Comparison of ENCODE assay signal across 12 cellular contexts in the genomic region with DNA sequence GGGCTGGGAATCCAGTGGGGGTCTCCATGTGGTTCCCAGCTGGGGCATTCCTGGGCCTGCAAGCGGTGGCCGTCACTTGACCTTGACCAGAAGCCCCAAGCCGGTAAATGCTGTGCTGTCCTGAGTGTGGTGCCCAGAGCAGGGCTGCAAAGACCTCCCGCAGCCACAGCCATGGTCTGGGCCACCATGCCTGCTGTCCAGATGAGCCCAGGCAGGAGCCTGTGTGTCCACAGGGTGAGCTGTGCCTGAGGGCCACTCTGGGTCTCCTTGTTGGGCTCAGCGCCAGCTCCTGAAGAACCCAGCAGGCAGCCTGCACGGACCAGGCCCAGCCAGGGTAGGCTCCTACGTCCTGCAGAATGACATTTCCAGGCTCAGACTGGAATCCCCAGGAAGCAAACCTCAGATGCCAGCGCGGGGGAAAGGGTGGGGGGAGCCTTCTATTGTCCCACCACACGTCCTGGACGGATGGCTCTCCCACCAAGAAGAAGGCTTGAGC.
DNase-seq lines count a peak whose midpoint lies in the region; ATAC-seq, FAIRE-seq and TF ChIP-seq lines count a peak whose summit lies in the region.
"Had no signal": no experiment of that assay in that cellular context is flagged by ENCODE, and none has a peak within 500 bp of the region (broad histone marks: within the 10 kb centered on the region; RNA-seq: fewer than 3 reads in every experiment).

No MANE protein-coding gene starts in this region.

- peak overlapping the region; percentile 25 to 79 (median 63); a peak in 21 of 22 replicates for H3K4me2 ChIP-seq in BLaER1 treated with 17β-estradiol and CSF1 and Interleukin-3, amounts not matched to agents 10 nM and 100 nM

- WGBS in heart right ventricle, 2 donors, result 57 to 59% methylated on average over 11 of the region's 11 CpGs

- no peaks in the 10 kb centered on the region for H3K9me3 ChIP-seq in BLaER1 treated with 17β-estradiol and CSF1 and Interleukin-3, amounts not matched to agents 10 nM and 100 nM (replicated peaks in 1 of 11)
- no peaks in the 10 kb centered on the region for H3K9me3 ChIP-seq in RWPE2 (ENCODE audit: severe bottlenecking)
- H3K9me3 ChIP-seq in heart right ventricle, result no peaks in the 10 kb centered on the region
- no peaks in the 10 kb centered on the region for H3K9me3 ChIP-seq in A673 (ENCODE audit: low read depth, low read length, poor library complexity, severe bottlenecking)

- intact Hi-C loops in heart right ventricle (cut with DNase I), result no loop called here
- intact Hi-C loops in posterior cingulate gyrus (cut with DNase I), result no loop called here
- intact Hi-C loops in A673 (cut with micrococcal nuclease; ENCODE audit: unreplicated experiment), result no loop called here

- H3K27me3 ChIP-seq in BLaER1 treated with 17β-estradiol and CSF1 and Interleukin-3, amounts not matched to agents 10 nM and 100 nM, result no peaks in the 10 kb centered on the region
- H3K27me3 ChIP-seq in RWPE2 (ENCODE audit: insufficient read depth, poor library complexity, severe bottlenecking) (no peaks in the 10 kb centered on the region), heart right ventricle (no peaks in the 10 kb centered on the region), A673 (replicated peaks; ENCODE audit: insufficient read depth, low read depth, low read length, poor library complexity) (no peaks in the 10 kb centered on the region)

- no peak for TF ChIP-seq CTCF in RWPE2 (IDR thresholded peaks at IDR 0.05; ENCODE audit: poor library complexity, severe bottlenecking)
- no peak for TF ChIP-seq CTCF in heart right ventricle (IDR thresholded peaks at IDR 0.05)
- TF ChIP-seq CTCF in A673 (conservative IDR thresholded peaks at IDR 0.05; ENCODE audit: low read depth, low read length), result no peak

- H4K20me1 ChIP-seq in BLaER1 treated with 17β-estradiol and CSF1 and Interleukin-3, amounts not matched to agents 10 nM and 100 nM, result peaks cover 0 to 49% (median 0%) of the 10 kb centered on the region in 11 experiments; a peak in 4 of 22 replicates

- H3K27ac ChIP-seq in BLaER1 treated with 17β-estradiol and CSF1 and Interleukin-3, amounts not matched to agents 10 nM and 100 nM, result peak overlapping the region in 2 of 11 experiments; percentile 47 to 52; a peak in 6 of 22 replicates
- H3K27ac ChIP-seq in RWPE2 (ENCODE audit: poor library complexity, severe bottlenecking) (no peak overlapping the region), heart right ventricle (peak overlapping the region in 4 of 10 donors; percentile 14 to 55 (median 30)), A673 (ENCODE audit: low read depth, low read length, poor library complexity, severe bottlenecking) (no peak overlapping the region)

- CTCF ChIA-PET in A673 (lab: Charles Lee), result interaction anchor here (0.6 kb wide), 1 partner anchor 305 kb away, joined by 5 read pairs; no protein-coding TSS in a partner anchor

- no TSS peak for BruUV-seq in A673 (replicated peaks; lab: Mats Ljungman, UMichigan)

- no peak for FAIRE-seq in GM19239 (lab: Jason Lieb, UNC)

- no peaks in the 10 kb centered on the region for H3K36me3 ChIP-seq in BLaER1 treated with 17β-estradiol and CSF1 and Interleukin-3, amounts not matched to agents 10 nM and 100 nM
- H3K36me3 ChIP-seq in RWPE2 (ENCODE audit: low read depth) (no peaks in the 10 kb centered on the region), heart right ventricle (peaks cover 0 to 6% (median 0%) of the 10 kb centered on the region in 9 donors), A673 (ENCODE audit: insufficient read depth, low read length, poor library complexity, severe bottlenecking) (no peaks in the 10 kb centered on the region)

- H3K4me1 ChIP-seq in BLaER1 treated with 17β-estradiol and CSF1 and Interleukin-3, amounts not matched to agents 10 nM and 100 nM, result peaks cover 19 to 48% (median 41%) of the 10 kb centered on the region in 10 experiments; a peak in 19 of 20 replicates
- H3K4me1 ChIP-seq in RWPE2 (ENCODE audit: insufficient read depth, poor library complexity, severe bottlenecking), result no peaks in the 10 kb centered on the region
- H3K4me1 ChIP-seq in heart right ventricle, result peaks cover 0 to 41% (median 15%) of the 10 kb centered on the region in 9 donors
- no peaks in the 10 kb centered on the region for H3K4me1 ChIP-seq in A673 (ENCODE audit: insufficient read depth, low read length, poor library complexity, severe bottlenecking)

- DNase-seq in RWPE2 (ENCODE audit: low spot score) (peak; percentile 50), heart right ventricle (peak in 1 of 2 donors; percentile 36), posterior cingulate gyrus (peak in 6 of 10 donors; percentile 1 to 82 (median 26)), A673 (ENCODE audit: low spot score) (no peak), GM19239 (ENCODE audit: insufficient read length, low spot score) (no peak), NCI-H1092 (lab: John Stamatoyannopoulos, UW) (no peak)
- DNase-seq: effector memory CD4-positive, alpha-beta T cell; foreskin melanocyte; stimulated activated naive CD4-positive, alpha-beta T cell treated with Interleukin-2 at 50 U/mL for 16 hours had no signal

- ATAC-seq in RWPE2 (ENCODE audit: low read depth) (no peak), heart right ventricle (peak in 7 of 8 donors; percentile 6 to 40 (median 29)), esophagus mucosa (no peak)
- ATAC-seq: HCT116 had no signal

- no peak overlapping the region for H3K4me3 ChIP-seq in BLaER1 treated with 17β-estradiol and CSF1 and Interleukin-3, amounts not matched to agents 10 nM and 100 nM
- H3K4me3 ChIP-seq in RWPE2 (ENCODE audit: severe bottlenecking), result no peak overlapping the region
- no peak overlapping the region for H3K4me3 ChIP-seq in heart right ventricle
- H3K4me3 ChIP-seq in A673 (ENCODE audit: low read depth, low read length, poor library complexity, severe bottlenecking), result no peak overlapping the region

- H3K9ac ChIP-seq in BLaER1 treated with 17β-estradiol and CSF1 and Interleukin-3, amounts not matched to agents 10 nM and 100 nM, result peak overlapping the region in 3 of 11 experiments; percentile 1 to 63 (median 20); a peak in 3 of 22 replicates

- POLR2A ChIA-PET in A673 (lab: Charles Lee; ENCODE audit: low non-redundant PET), result no interaction called here

Comparison
In these comparisons a context has a peak if more than half of its experiments do, and no peak if none do; other contexts are left out.
1. ATAC-seq: peak in heart right ventricle (7 of 8); none in RWPE2 (single experiment) and esophagus mucosa (single experiment).
2. DNase-seq: peak in RWPE2 (single experiment) and posterior cingulate gyrus (6 of 10); none in A673 (single experiment), GM19239 (single experiment) and NCI-H1092 (single experiment).